ENCODE assay signal across 9 cellular contexts in the genomic region with DNA sequence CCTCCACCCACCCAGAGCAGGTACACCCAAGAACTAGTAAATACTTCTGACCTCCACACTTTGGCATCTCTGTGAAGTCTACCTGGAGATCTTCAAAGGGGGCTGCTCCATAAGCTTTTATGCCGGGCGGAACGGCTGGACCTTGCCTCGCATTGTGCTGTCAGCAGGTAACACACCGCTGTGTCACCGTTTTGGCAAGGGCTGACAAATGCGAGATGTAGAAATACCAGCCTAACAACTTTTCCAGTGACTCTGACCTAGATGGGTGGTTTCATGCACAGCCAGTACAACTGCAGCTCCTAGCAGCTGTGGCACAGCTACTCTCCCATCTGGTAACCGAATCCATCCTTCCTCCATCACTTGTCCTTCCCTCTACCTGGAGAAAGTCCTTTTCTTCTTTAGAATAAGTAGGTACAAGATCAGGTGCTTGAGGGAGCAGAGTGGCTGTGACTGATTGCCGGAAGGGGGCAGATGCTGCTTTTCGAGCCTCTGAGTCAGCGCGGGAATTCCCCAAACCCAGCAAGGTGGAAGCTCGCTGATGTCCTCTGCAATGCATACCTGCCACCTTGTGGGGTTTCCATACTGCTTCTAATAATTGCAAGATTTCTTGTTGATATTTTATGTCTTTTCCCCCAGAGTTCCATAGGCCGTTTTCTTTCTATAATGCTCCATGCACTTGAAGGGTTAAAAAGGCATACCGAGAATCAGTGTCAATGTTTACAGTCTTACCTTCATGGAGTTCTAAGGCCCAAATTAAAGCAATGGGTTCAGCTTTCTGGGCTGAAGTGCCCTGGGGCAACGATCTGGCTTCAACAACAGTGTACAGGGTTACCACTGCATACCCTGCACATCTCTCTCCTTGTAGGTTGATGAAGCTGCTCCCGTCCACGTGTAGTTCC. TPM values are rescaled to one million over a fixed set of nuclear protein-coding genes. Genes with fewer than 3 reads are reported as not detected.
DNase-seq lines count a peak whose midpoint lies in the region; ATAC-seq, FAIRE-seq and TF ChIP-seq lines count a peak whose summit lies in the region.
"Not testable (repeated sequence)": the region's sequence is repeated elsewhere in the genome, so short reads cannot be mapped to it uniquely, and the experiment has no call there.
"Had no signal": no experiment of that assay in that cellular context is flagged by ENCODE, and none has a peak within 500 bp of the region (broad histone marks: within the 10 kb centered on the region; RNA-seq: fewer than 3 reads in every experiment).

No MANE protein-coding gene starts in this region.

- H3K27ac ChIP-seq in kidney (ENCODE audit: low read depth in 2 of 2, low read length in 2 of 2), result peak overlapping the region in 1 of 2 donors; percentile 41

- H3K36me3 Mint-ChIP-seq in activated CD4-positive, alpha-beta memory T cell treated with anti-CD3 and anti-CD28 coated beads for 36 hours; activated naive CD4-positive, alpha-beta T cell treated with anti-CD3 and anti-CD28 coated beads for 36 hours (ENCODE audit: low read depth); stimulated activated effector memory CD8-positive, alpha-beta T cell treated with anti-CD3 and anti-CD28 coated beads, Interleukin-12 subunit alpha, Interleukin-12 subunit beta, amount 100 ng/mL, for 72 hours: not testable (repeated sequence)

- CTCF ChIA-PET in activated CD4-positive, alpha-beta memory T cell treated with anti-CD3 and anti-CD28 coated beads for 36 hours (lab: Charles Lee), result interaction anchor here (0.6 to 5.1 kb wide), 16 partner anchors 10 to 768 kb away, joined by 3 to 114 read pairs (median 4); partner anchors contain the start of gene TAMALIN
- CTCF ChIA-PET in activated naive CD4-positive, alpha-beta T cell treated with anti-CD3 and anti-CD28 coated beads for 36 hours (lab: Charles Lee), result interaction anchor here (0.7 to 5.1 kb wide), 11 partner anchors 34 to 194 kb away, joined by 3 to 73 read pairs (median 3); no protein-coding TSS in a partner anchor

- not testable (repeated sequence) for ATAC-seq in stimulated activated effector memory CD8-positive, alpha-beta T cell treated with anti-CD3 and anti-CD28 coated beads, Interleukin-12 subunit alpha, Interleukin-12 subunit beta, amount 100 ng/mL, for 72 hours

- not testable (repeated sequence) for FAIRE-seq in kidney (lab: Jason Lieb, UNC)

- H3K9me3 Mint-ChIP-seq in activated CD4-positive, alpha-beta memory T cell treated with anti-CD3 and anti-CD28 coated beads for 36 hours; activated naive CD4-positive, alpha-beta T cell treated with anti-CD3 and anti-CD28 coated beads for 36 hours; stimulated activated effector memory CD8-positive, alpha-beta T cell treated with anti-CD3 and anti-CD28 coated beads, Interleukin-12 subunit alpha, Interleukin-12 subunit beta, amount 100 ng/mL, for 72 hours: not testable (repeated sequence)

- POLR2A ChIA-PET in activated CD4-positive, alpha-beta memory T cell treated with anti-CD3 and anti-CD28 coated beads for 36 hours (lab: Charles Lee), result not testable (repeated sequence)

- peak; percentile 35; the same call in 1 of the 2 replicates for TF ChIP-seq CTCF in LNCAP (IDR thresholded peaks at IDR 0.05)
- not testable (repeated sequence) for TF ChIP-seq CTCF in kidney (IDR thresholded peaks at IDR 0.05; ENCODE audit: borderline replicate concordance, extremely low read depth, insufficient read depth)

- peak overlapping the region; percentile 24 to 59 for H3K4me3 ChIP-seq in kidney (ENCODE audit: low read length in 2 of 2)

- not testable (repeated sequence) for H3K9me3 ChIP-seq in kidney (ENCODE audit: control insufficient read depth in 1 of 2, low read length in 2 of 2)

- intact Hi-C loops in activated CD4-positive, alpha-beta memory T cell treated with anti-CD3 and anti-CD28 coated beads for 36 hours (cut with micrococcal nuclease), result loop anchor here (1.0 to 5.0 kb wide), 2 partner anchors 49 to 91 kb away; partner anchors contain the start of gene ATG101
- intact Hi-C loops in activated naive CD4-positive, alpha-beta T cell treated with anti-CD3 and anti-CD28 coated beads for 36 hours (cut with micrococcal nuclease), result loop anchor here (1.0 to 2.0 kb wide), 2 partner anchors 34 to 91 kb away; no protein-coding TSS in a partner anchor
- intact Hi-C loops in kidney (cut with DNase I), result not testable (repeated sequence)

- peak overlapping the region; percentile 5 for H3K27ac Mint-ChIP-seq in activated CD4-positive, alpha-beta memory T cell treated with anti-CD3 and anti-CD28 coated beads for 36 hours
- not testable (repeated sequence) for H3K27ac Mint-ChIP-seq in activated naive CD4-positive, alpha-beta T cell treated with anti-CD3 and anti-CD28 coated beads for 36 hours; stimulated activated effector memory CD8-positive, alpha-beta T cell treated with anti-CD3 and anti-CD28 coated beads, Interleukin-12 subunit alpha, Interleukin-12 subunit beta, amount 100 ng/mL, for 72 hours

- H3K36me3 ChIP-seq in kidney (ENCODE audit: control insufficient read depth in 1 of 2, insufficient read depth in 2 of 2, low read length in 2 of 2), result not testable (repeated sequence)

- H3K9ac ChIP-seq in kidney (ENCODE audit: low read length in 2 of 2), result peak overlapping the region in 1 of 2 donors; percentile 46

- not testable (repeated sequence) for H3K27me3 Mint-ChIP-seq in activated CD4-positive, alpha-beta memory T cell treated with anti-CD3 and anti-CD28 coated beads for 36 hours
- H3K27me3 Mint-ChIP-seq in activated naive CD4-positive, alpha-beta T cell treated with anti-CD3 and anti-CD28 coated beads for 36 hours (ENCODE audit: low read depth), result peaks cover 11% of the 10 kb centered on the region

- not testable (repeated sequence) for H3K4me3 Mint-ChIP-seq in activated CD4-positive, alpha-beta memory T cell treated with anti-CD3 and anti-CD28 coated beads for 36 hours; activated naive CD4-positive, alpha-beta T cell treated with anti-CD3 and anti-CD28 coated beads for 36 hours; stimulated activated effector memory CD8-positive, alpha-beta T cell treated with anti-CD3 and anti-CD28 coated beads, Interleukin-12 subunit alpha, Interleukin-12 subunit beta, amount 100 ng/mL, for 72 hours

- H3K4me1 ChIP-seq in kidney (ENCODE audit: control insufficient read depth in 1 of 2, insufficient read depth in 1 of 2, low read depth in 1 of 2, low read length in 2 of 2), result peaks cover 6 to 11% of the 10 kb centered on the region in 2 donors

- H3K4me1 Mint-ChIP-seq in activated CD4-positive, alpha-beta memory T cell treated with anti-CD3 and anti-CD28 coated beads for 36 hours (ENCODE audit: low read depth), result peaks cover 23% of the 10 kb centered on the region
- H3K4me1 Mint-ChIP-seq in activated naive CD4-positive, alpha-beta T cell treated with anti-CD3 and anti-CD28 coated beads for 36 hours (ENCODE audit: low read depth), result peaks cover 23% of the 10 kb centered on the region
- H3K4me1 Mint-ChIP-seq in stimulated activated effector memory CD8-positive, alpha-beta T cell treated with anti-CD3 and anti-CD28 coated beads, Interleukin-12 subunit alpha, Interleukin-12 subunit beta, amount 100 ng/mL, for 72 hours, result peaks cover 35% of the 10 kb centered on the region

- DNase-seq in DMS153 (lab: John Stamatoyannopoulos, UW) (peak; percentile 44), RPMI8226 (peak; percentile 85), kidney (peak; percentile 87)
- peak; percentile 84 for DNase-seq in activated CD4-positive, alpha-beta memory T cell treated with anti-CD3 and anti-CD28 coated beads for 36 hours
- DNase-seq in activated naive CD4-positive, alpha-beta T cell treated with anti-CD3 and anti-CD28 coated beads for 36 hours, result peak; percentile 85
- DNase-seq in stimulated activated CD4-positive, alpha-beta T cell treated with anti-CD3 and anti-CD28 coated beads, Interleukin-12 subunit alpha, Interleukin-12 subunit beta, amount 100 ng/mL, for 4 hours, result peak; percentile 58
- peak; percentile 27 to 65 for DNase-seq in stimulated activated effector memory CD8-positive, alpha-beta T cell treated with anti-CD3 and anti-CD28 coated beads, Interleukin-12 subunit alpha, Interleukin-12 subunit beta, amount 100 ng/mL, for 72 hours (ENCODE audit: low spot score in 2 of 2)

RNA-seq across cellular contexts. Expression of gene SMIM41, which starts 37.0 kb away (rescaled TPM):
- total RNA-seq in activated CD4-positive, alpha-beta memory T cell treated with anti-CD3 and anti-CD28 coated beads for 36 hours, result not detected
- total RNA-seq in activated naive CD4-positive, alpha-beta T cell treated with anti-CD3 and anti-CD28 coated beads for 36 hours, result not detected
- total RNA-seq in kidney, result 0.31 TPM
- polyA plus RNA-seq in kidney (ENCODE audit: insufficient read depth, low read depth, low replicate concordance), result not detected
- total RNA-seq: cardiac muscle cell had no signal
- polyA plus RNA-seq: cardiac muscle cell had no signal

RNA-seq across cellular contexts. Expression of gene ATG101, which starts 46.7 kb away (rescaled TPM):
- 10 to 100 TPM; 35.7 to 38.0 TPM for total RNA-seq in activated CD4-positive, alpha-beta memory T cell treated with anti-CD3 and anti-CD28 coated beads for 36 hours
- 10 to 100 TPM; 21.8 to 22.0 TPM for total RNA-seq in activated naive CD4-positive, alpha-beta T cell treated with anti-CD3 and anti-CD28 coated beads for 36 hours
- total RNA-seq in kidney, result 32.1 TPM
- 53.0 TPM for polyA plus RNA-seq in kidney (ENCODE audit: insufficient read depth, low read depth, low replicate concordance)
